18 cellular contexts compared by ENCODE assay signal in genomic region chr20:9506964-9507369, GRCh38. TPM values are rescaled to one million over a fixed set of nuclear protein-coding genes. Genes with fewer than 3 reads are reported as not detected.
A peak's percentile ranks its signal among the peaks of the same experiment; 100 is the strongest.
DNase-seq lines count a peak whose midpoint lies in the region; ATAC-seq, FAIRE-seq and TF ChIP-seq lines count a peak whose summit lies in the region.
"Had no signal": no experiment of that assay in that cellular context is flagged by ENCODE, and none has a peak within 500 bp of the region (broad histone marks: within the 10 kb centered on the region; RNA-seq: fewer than 3 reads in every experiment).

No MANE protein-coding gene starts in this region.

- no peak overlapping the region for H2BK120ac ChIP-seq in H9 (ENCODE audit: low read depth, low read length, poor library complexity, severe bottlenecking)
- H2BK120ac ChIP-seq in H1 (replicated peaks; ENCODE audit: low read depth, low read length) = no peak overlapping the region
- no peak overlapping the region for H2BK120ac ChIP-seq in mesendoderm (ENCODE audit: low read depth, low read length)

- TF ChIP-seq CTCF in H9 (conservative IDR thresholded peaks at IDR 0.05) (no peak), H1 (IDR thresholded peaks at IDR 0.05; ENCODE audit: control extremely low read depth in 1 of 3, insufficient read depth in 1 of 3, low read depth in 1 of 3, low read length in 3 of 3) (no peak), body of pancreas (IDR thresholded peaks at IDR 0.05) (no peak)

- no peak overlapping the region for H3K23ac ChIP-seq in H9 (ENCODE audit: insufficient read length, low read depth, low read length)
- H3K23ac ChIP-seq in H1 (ENCODE audit: insufficient read length) = no peak overlapping the region
- no peak overlapping the region for H3K23ac ChIP-seq in mesendoderm (ENCODE audit: low read length)

- H3K4me1 ChIP-seq in ACC112 (ENCODE audit: control insufficient read depth, insufficient read depth, low read length, unreplicated experiment) = no peaks in the 10 kb centered on the region
- no peaks in the 10 kb centered on the region; the same call in 1 of the 2 replicates for H3K4me1 ChIP-seq in H9 (ENCODE audit: insufficient read depth, low read length)
- H3K4me1 ChIP-seq in H1 (replicated peaks in 1 of 4; ENCODE audit: control insufficient read depth in 3 of 4, insufficient read depth in 4 of 4, low read length in 3 of 4) = peaks cover 3 to 25% (median 15%) of the 10 kb centered on the region in 4 experiments
- H3K4me1 ChIP-seq in mesendoderm (ENCODE audit: control insufficient read depth, low read depth, low read length) = peaks cover 4% of the 10 kb centered on the region
- H3K4me1 ChIP-seq in body of pancreas = peaks cover 9% of the 10 kb centered on the region
- H3K4me1 ChIP-seq: Peyer's patch had no signal

- H3K4me3 Mint-ChIP-seq in H9 = peak overlapping the region in 1 of 2 experiments; percentile 53; a peak in 2 of 5 replicates
- H3K4me3 Mint-ChIP-seq: activated B cell treated with CpG ODN at 0.5 μM for 24 hours; central memory CD8-positive, alpha-beta T cell; T-cell had no signal

- no peak overlapping the region for H3K9ac ChIP-seq in H9 (ENCODE audit: extremely low read depth, insufficient read length, low read length)
- no peak overlapping the region for H3K9ac ChIP-seq in H1 (replicated peaks in 1 of 4; ENCODE audit: extremely low read depth in 1 of 4, low read depth in 3 of 4, low read length in 3 of 4)
- no peak overlapping the region for H3K9ac ChIP-seq in mesendoderm (ENCODE audit: low read length)

- H3K27ac ChIP-seq in ACC112 (ENCODE audit: low read depth, low read length) (no peak overlapping the region), H9 (ENCODE audit: insufficient read length, low read depth, low read length) (no peak overlapping the region), H1 (ENCODE audit: low read depth, low read length) (no peak overlapping the region), mesendoderm (ENCODE audit: low read depth, low read length) (no peak overlapping the region), body of pancreas (no peak overlapping the region)
- H3K27ac ChIP-seq: neutrophil, Peyer's patch had no signal

- H3K27me3 ChIP-seq in ACC112 (ENCODE audit: insufficient read depth, low read length) = peaks cover 91% of the 10 kb centered on the region
- peaks cover 49% of the 10 kb centered on the region; the same call in 1 of the 2 replicates for H3K27me3 ChIP-seq in H9 (ENCODE audit: insufficient read depth, low read length)
- peaks cover 56 to 76% (median 73%) of the 10 kb centered on the region in 4 experiments for H3K27me3 ChIP-seq in H1 (replicated peaks in 1 of 4; ENCODE audit: control insufficient read depth in 3 of 4, extremely low read depth in 1 of 4, insufficient read depth in 3 of 4, low read length in 3 of 4)
- peaks cover 61% of the 10 kb centered on the region for H3K27me3 ChIP-seq in mesendoderm (ENCODE audit: insufficient read depth, low read length, poor library complexity)
- peaks cover 0 to 17% of the 10 kb centered on the region in 2 donors for H3K27me3 ChIP-seq in body of pancreas

- H3K79me2 ChIP-seq in ACC112 (ENCODE audit: control insufficient read depth, insufficient read depth, low read length, unreplicated experiment) (no peaks in the 10 kb centered on the region), H9 (ENCODE audit: insufficient read depth, low read length) (no peaks in the 10 kb centered on the region), H1 (ENCODE audit: control insufficient read depth in 1 of 2, insufficient read depth in 2 of 2, low read length in 2 of 2) (no peaks in the 10 kb centered on the region), mesendoderm (ENCODE audit: control insufficient read depth, insufficient read depth, low read length) (no peaks in the 10 kb centered on the region)

- TF ChIP-seq RAD21 in H1 (IDR thresholded peaks at IDR 0.05 in 1 of 2, conservative IDR thresholded peaks at IDR 0.05 in 1 of 2; ENCODE audit: low read depth in 2 of 2, low read length in 2 of 2) = no peak

- CTCF ChIA-PET in H1 (lab: Charles Lee; ENCODE audit: partially characterized antibody) = interaction anchor here (0.6 to 7.8 kb wide), 5 partner anchors 11 to 111 kb away, joined by 3 to 79 read pairs (median 32); partner anchors contain the start of gene LAMP5

- no peak overlapping the region; the same call in 1 of the 2 replicates for H3K14ac ChIP-seq in H9 (ENCODE audit: insufficient read depth, low read length)
- no peak overlapping the region for H3K14ac ChIP-seq in H1 (ENCODE audit: insufficient read length)

- POLR2A ChIA-PET in H1 (lab: Charles Lee; ENCODE audit: partially characterized antibody) = no interaction called here

- H4K8ac ChIP-seq in H9 (replicated peaks; ENCODE audit: insufficient read length, low read depth, low read length) = no peak overlapping the region
- no peak overlapping the region for H4K8ac ChIP-seq in H1 (ENCODE audit: extremely low read depth, insufficient read depth, low read length)
- no peak overlapping the region for H4K8ac ChIP-seq in mesendoderm (ENCODE audit: low read depth, low read length)

- H3K9me3 Mint-ChIP-seq in H9 = peaks cover 1 to 4% of the 10 kb centered on the region in 2 experiments; a peak in 1 of 5 replicates
- H3K9me3 Mint-ChIP-seq: activated B cell treated with CpG ODN at 0.5 μM for 24 hours; central memory CD8-positive, alpha-beta T cell; T-cell had no signal

- H2AK5ac ChIP-seq in H9 (ENCODE audit: insufficient read length, low read length) (no peak overlapping the region), H1 (ENCODE audit: low read depth, low read length) (no peak overlapping the region), mesendoderm (ENCODE audit: low read length) (no peak overlapping the region)

- H2BK5ac ChIP-seq in H9 (ENCODE audit: insufficient read length, low read length) = no peak overlapping the region
- H2BK5ac ChIP-seq in H1 (ENCODE audit: low read depth, low read length) = no peak overlapping the region
- H2BK5ac ChIP-seq in mesendoderm (ENCODE audit: low read length) = no peak overlapping the region

- H3K79me1 ChIP-seq in H9 (ENCODE audit: insufficient read depth, low read depth, low read length, poor library complexity, severe bottlenecking) = no peaks in the 10 kb centered on the region
- H3K79me1 ChIP-seq in H1 (ENCODE audit: low read depth, low read length) = no peaks in the 10 kb centered on the region
- no peaks in the 10 kb centered on the region for H3K79me1 ChIP-seq in mesendoderm (ENCODE audit: low read length)

- H3K4me2 ChIP-seq in H9 (ENCODE audit: insufficient read depth, insufficient read length, low read length) (peak overlapping the region; percentile 25), H1 (ENCODE audit: insufficient read depth in 1 of 2, low read depth in 2 of 2, low read length in 2 of 2) (peak overlapping the region; percentile 80 to 82), mesendoderm (ENCODE audit: low read length) (peak overlapping the region; percentile 6)

- no peak overlapping the region for H4K91ac ChIP-seq in H9 (ENCODE audit: insufficient read length, low read depth, low read length)
- no peak overlapping the region for H4K91ac ChIP-seq in H1 (replicated peaks; ENCODE audit: insufficient read length, low read length)

- H2BK20ac ChIP-seq in H9 (ENCODE audit: low read depth, low read length, poor library complexity, severe bottlenecking) = no peak overlapping the region
- no peak overlapping the region for H2BK20ac ChIP-seq in H1 (ENCODE audit: low read length)

- TF ChIP-seq EP300 in H1 (IDR thresholded peaks at IDR 0.05; ENCODE audit: borderline replicate concordance in 1 of 2, low read depth in 2 of 2, low read length in 2 of 2) = no peak

- H3K36me3 Mint-ChIP-seq in H9 (ENCODE audit: insufficient read depth in 1 of 3, low read depth in 3 of 3) = no peaks in the 10 kb centered on the region
- H3K36me3 Mint-ChIP-seq: T-cell had no signal

- no peak for ATAC-seq in body of pancreas
- ATAC-seq: T-cell had no signal

- no peak overlapping the region for H3K4ac ChIP-seq in H9 (ENCODE audit: low read depth, low read length)
- H3K4ac ChIP-seq in H1 (replicated peaks; ENCODE audit: insufficient read length, low read depth, low read length) = no peak overlapping the region
- no peak overlapping the region for H3K4ac ChIP-seq in mesendoderm (ENCODE audit: low read depth, low read length)

- H2BK12ac ChIP-seq in H9 (ENCODE audit: insufficient read length, low read depth, low read length) (no peak overlapping the region), H1 (ENCODE audit: low read depth, low read length) (no peak overlapping the region)

- H3K56ac ChIP-seq in H9 (ENCODE audit: insufficient read length, low read depth, low read length) = no peak overlapping the region
- no peak overlapping the region for H3K56ac ChIP-seq in H1 (replicated peaks; ENCODE audit: insufficient read length, low read depth, low read length)
- H3K56ac ChIP-seq in mesendoderm (ENCODE audit: low read length) = peak overlapping the region; percentile 27

- intact Hi-C loops in body of pancreas (cut with DNase I) = no loop called here

- H2BK15ac ChIP-seq in H9 (ENCODE audit: low read depth, low read length) = no peak overlapping the region
- no peak overlapping the region for H2BK15ac ChIP-seq in H1 (ENCODE audit: low read length)
- no peak overlapping the region for H2BK15ac ChIP-seq in mesendoderm (replicated peaks; ENCODE audit: low read depth)

- H3K23me2 ChIP-seq in H9 (ENCODE audit: insufficient read length, low read depth, low read length, poor library complexity, severe bottlenecking) = peaks cover 3% of the 10 kb centered on the region
- H3K23me2 ChIP-seq in H1 (ENCODE audit: low read depth, low read length) = peaks cover 7% of the 10 kb centered on the region; the same call in 1 of the 2 replicates

- no peak overlapping the region for H3T11ph ChIP-seq in H9 (ENCODE audit: low read length)

- H3K4me3 ChIP-seq in ACC112 (ENCODE audit: low read depth, low read length) (0 out of 2 replicates have a peak overlapping the region, but pooled peaks have one; percentile 6), H1 (ENCODE audit: extremely low read depth in 1 of 4, insufficient read depth in 2 of 4, low read depth in 3 of 4, low read length in 4 of 4) (peak overlapping the region in 3 of 4 experiments; percentile 23 to 55 (median 35); a peak in 6 of 8 replicates), mesendoderm (ENCODE audit: low read length) (no peak overlapping the region), body of pancreas (no peak overlapping the region)
- H3K4me3 ChIP-seq: Peyer's patch had no signal

- no peak overlapping the region for H4K5ac ChIP-seq in H9 (ENCODE audit: insufficient read length, low read depth, low read length)
- H4K5ac ChIP-seq in H1 (ENCODE audit: insufficient read length, low read depth, low read length) = no peak overlapping the region
- H4K5ac ChIP-seq in mesendoderm (ENCODE audit: low read length) = no peak overlapping the region

- H2AFZ ChIP-seq in ACC112 (ENCODE audit: low read length, unreplicated experiment) (no peak overlapping the region), H9 (ENCODE audit: low read length) (no peak overlapping the region), H1 (ENCODE audit: low read length) (no peak overlapping the region)

- H3K9me3 ChIP-seq in H9 (ENCODE audit: control insufficient read depth, low read depth, low read length) (no peaks in the 10 kb centered on the region), H1 (ENCODE audit: insufficient read depth in 2 of 2, low read depth in 1 of 2, low read length in 1 of 2) (no peaks in the 10 kb centered on the region), body of pancreas (no peaks in the 10 kb centered on the region)
- H3K9me3 ChIP-seq: neutrophil, Peyer's patch had no signal

- DNase-seq in H9 (peak; percentile 40), H1 (ENCODE audit: low read depth in 1 of 2, low spot score in 2 of 2) (peak in 1 of 2 experiments; percentile 67), mesendoderm (peak; percentile 30), body of pancreas (no peak), mesenteric fat pad (ENCODE audit: low spot score) (no peak), GM03348 (ENCODE audit: low spot score) (no peak)
- no peak for DNase-seq in stimulated activated CD4-positive, alpha-beta T cell treated with anti-CD3 and anti-CD28 coated beads, Interleukin-4, amount 100 ng/mL, for 24 hours
- DNase-seq: activated B cell treated with CpG ODN at 0.5 μM for 24 hours; activated naive CD4-positive, alpha-beta T cell treated with Interleukin-2 at 50 U/mL for 16 hours; DMS79 treated with DMSO at 0.1 percent for 48 hours; mammary epithelial cell; NCI-H2029 treated with DMSO at 0.1 percent for 48 hours; NCI-H69; Peyer's patch; T-cell had no signal

- no peak for FAIRE-seq in H1 (lab: Jason Lieb, UNC)

- peaks cover 97% of the 10 kb centered on the region for H3K27me3 Mint-ChIP-seq in H9 (ENCODE audit: low read depth)

- no peaks in the 10 kb centered on the region for H3K36me3 ChIP-seq in ACC112 (ENCODE audit: insufficient read depth, low read length)
- no peaks in the 10 kb centered on the region for H3K36me3 ChIP-seq in H1 (ENCODE audit: control insufficient read depth in 2 of 4, insufficient read depth in 4 of 4, low read length in 3 of 4)
- H3K36me3 ChIP-seq in mesendoderm (ENCODE audit: control insufficient read depth, insufficient read depth, low read length) = no peaks in the 10 kb centered on the region
- H3K36me3 ChIP-seq in body of pancreas (replicated peaks in 1 of 2; ENCODE audit: insufficient read depth in 1 of 2, low read depth in 2 of 2) = no peaks in the 10 kb centered on the region
- H3K36me3 ChIP-seq: neutrophil, Peyer's patch had no signal

- H3K18ac ChIP-seq in H9 (ENCODE audit: insufficient read length, low read depth, low read length) (peak overlapping the region; percentile 12), H1 (ENCODE audit: extremely low read depth, low read length) (no peak overlapping the region), mesendoderm (ENCODE audit: low read length) (no peak overlapping the region)

- H4K20me1 ChIP-seq in H9 (ENCODE audit: control insufficient read depth, insufficient read depth, insufficient read length) (no peaks in the 10 kb centered on the region), H1 (replicated peaks in 1 of 2; ENCODE audit: control insufficient read depth in 1 of 2, insufficient read depth in 2 of 2, low read length in 2 of 2) (peaks cover 0 to 5% of the 10 kb centered on the region in 2 experiments)

- H3K4me1 Mint-ChIP-seq in H9 = peaks cover 17 to 24% of the 10 kb centered on the region in 2 experiments
- H3K4me1 Mint-ChIP-seq: central memory CD8-positive, alpha-beta T cell; T-cell had no signal

- no peak overlapping the region for H3K27ac Mint-ChIP-seq in H9
- H3K27ac Mint-ChIP-seq: activated B cell treated with CpG ODN at 0.5 μM for 24 hours, T-cell had no signal

- no CpG with 5 or more reads among the region's 31 CpGs for WGBS in H9 (ENCODE audit: extremely low coverage, insufficient read length, low lambda C conversion rate)
- WGBS in H1 (ENCODE audit: extremely low coverage in 1 of 2, insufficient coverage in 1 of 2, insufficient read length in 1 of 2, insufficient replicate concordance in 2 of 2, low coverage in 1 of 2, low lambda C conversion rate in 2 of 2, missing lambda C conversion rate in 1 of 2), 2 experiments = 2% methylated on average over 31 of the region's 31 CpGs; no CpG with 5 or more reads in 1 of the 2 experiments
- WGBS in mesendoderm (ENCODE audit: extremely low coverage, insufficient coverage, low lambda C conversion rate) = no CpG with 5 or more reads among the region's 31 CpGs
- WGBS in body of pancreas, 2 donors = 6 to 15% methylated on average over 10 to 31 of the region's 31 CpGs

- no peak for TF ChIP-seq POLR2A in H1 (IDR thresholded peaks at IDR 0.05; ENCODE audit: control extremely low read depth in 1 of 2, low read depth in 2 of 2, low read length in 2 of 2)
- no peak for TF ChIP-seq POLR2A in body of pancreas (IDR thresholded peaks at IDR 0.05)

RNA-seq across cellular contexts. Expression of gene LAMP5, which starts 7.4 kb away (rescaled TPM):
- total RNA-seq in H9 (2021) (0.35 and 0.42 TPM in 2 replicates), body of pancreas (not detected), mesenteric fat pad (0.22 TPM)
- 0.22 and 0.31 TPM in 2 replicates for total RNA-seq in H1 (2021; fragmentation: NEBNext Ultra II Directional; extraction: Animal tissue kit (Norgen Biotek cat#: 25700))
- 0.66 and 1.9 TPM in 2 replicates for polyA plus RNA-seq in H1 (2011; rRNA removed)
- polyA plus RNA-seq in H1 (2011; cell fraction: cytosol; rRNA removed) = 1.2 TPM
- 1.6 TPM for polyA plus RNA-seq in H1 (2011; cell fraction: nucleus; rRNA removed)
- polyA plus RNA-seq in H1 (2012, experiment 1 of 2) = 0.50 to 1.0 TPM (median 0.89 TPM) in 4 replicates
- 1.2 TPM for polyA plus RNA-seq in H1 (2012, experiment 2 of 2)
- 0.41 TPM for polyA plus RNA-seq in H1 (2013, experiment 1 of 2)
- polyA plus RNA-seq in H1 (2013, experiment 2 of 2) = 0.35 TPM
- 0.44 and 0.54 TPM in 2 replicates for polyA minus RNA-seq in H1 (2011; rRNA and poly(A)+ RNA removed)
- not detected for polyA minus RNA-seq in H1 (2011; cell fraction: cytosol; rRNA and poly(A)+ RNA removed)
- not detected for polyA minus RNA-seq in H1 (2011; cell fraction: nucleus; rRNA and poly(A)+ RNA removed)
- polyA plus RNA-seq in mesendoderm (2013, experiment 1 of 2) = 0.06 TPM
- 0.06 TPM for polyA plus RNA-seq in mesendoderm (2013, experiment 2 of 2)
- total RNA-seq: mammary epithelial cell, Peyer's patch, T-cell had no signal

Comparison
In these comparisons a context has a peak if more than half of its experiments do, and no peak if none do; other contexts are left out.
1. H3K4me3 ChIP-seq: peak in ACC112 (single experiment) and H1 (3 of 4); none in mesendoderm (single experiment) and body of pancreas (0 of 2).
2. DNase-seq: peak in H9 (single experiment) and mesendoderm (single experiment); none in body of pancreas (0 of 4), mesenteric fat pad (single experiment), stimulated activated CD4-positive, alpha-beta T cell treated with anti-CD3 and anti-CD28 coated beads, Interleukin-4, amount 100 ng/mL, for 24 hours (single experiment) and GM03348 (single experiment).
3. H3K4me2 ChIP-seq: peak in every context shown above with its lines; median percentile 81 in H1; 25 in H9; 6 in mesendoderm.